ENCODE assay signal across 1 cellular context in genomic region chr19:14114439-14114838, GRCh38.
TF ChIP-seq lines count a peak whose summit lies in the region.

No MANE protein-coding gene starts in this region.

TF ChIP-seq in K562, 482 proteins besides CTCF, POLR2A, EP300 and RAD21:
- TF ChIP-seq CXXC5 (CRISPR knock-in tag; IDR thresholded peaks at IDR 0.05) (0 out of 2 replicates have a peak, but pooled peaks have one; percentile 4), NFXL1 (CRISPR knock-in tag; IDR thresholded peaks at IDR 0.05) (no peak), ZNF639 (CRISPR knock-in tag; conservative IDR thresholded peaks at IDR 0.05 in 1 of 2, IDR thresholded peaks at IDR 0.05 in 1 of 2) (0 out of 4 replicates have a peak, but pooled peaks of 1 of the 2 experiments have one; percentile 5), SP1 (CRISPR knock-in tag; IDR thresholded peaks at IDR 0.05) (peak; percentile 4; the same call in 1 of the 2 replicates), ZNF282 (CRISPR knock-in tag; IDR thresholded peaks at IDR 0.05) (0 out of 2 replicates have a peak, but pooled peaks have one; percentile 58)
TF ChIP-seq in K562: peak in this region for 4.
